23 cellular contexts compared by ENCODE assay signal in genomic region chr15:56715220-56715619, GRCh38. TPM values are rescaled to one million over a fixed set of nuclear protein-coding genes. Genes with fewer than 3 reads are reported as not detected.
DNase-seq lines count a peak whose midpoint lies in the region; ATAC-seq and TF ChIP-seq lines count a peak whose summit lies in the region.
"Had no signal": no experiment of that assay in that cellular context is flagged by ENCODE, and none has a peak within 500 bp of the region (broad histone marks: within the 10 kb centered on the region; RNA-seq: fewer than 3 reads in every experiment).

No MANE protein-coding gene starts in this region.

- no peak for ATAC-seq in WTC11

- TF ChIP-seq POLR2A in transverse colon (IDR thresholded peaks at IDR 0.05), result no peak

- TF ChIP-seq EP300 in transverse colon (IDR thresholded peaks at IDR 0.05; ENCODE audit: low read depth), result no peak

- H3K9me3 ChIP-seq in Karpas-422 (ENCODE audit: low read length), result no peaks in the 10 kb centered on the region
- peaks cover 3% of the 10 kb centered on the region; the same call in 1 of the 2 replicates for H3K9me3 ChIP-seq in SK-N-MC (ENCODE audit: low read depth, low read length)
- H3K9me3 ChIP-seq in transverse colon, result no peaks in the 10 kb centered on the region
- no peaks in the 10 kb centered on the region for H3K9me3 ChIP-seq in endodermal cell (ENCODE audit: control insufficient read depth, low read length)
- H3K9me3 ChIP-seq: BE2C, MG63 had no signal

- H3K27ac ChIP-seq in Karpas-422 (ENCODE audit: low read length), result peak overlapping the region; percentile 79
- peak overlapping the region; percentile 82 for H3K27ac ChIP-seq in SK-N-MC
- H3K27ac ChIP-seq in transverse colon, result no peak overlapping the region
- H3K27ac ChIP-seq in endodermal cell (ENCODE audit: low read depth, low read length), result no peak overlapping the region
- H3K27ac ChIP-seq: GM23248, RWPE1 had no signal

- H3K36me3 ChIP-seq in Karpas-422 (ENCODE audit: insufficient read depth, low read length) (peaks cover 12% of the 10 kb centered on the region; the same call in 1 of the 2 replicates), SK-N-MC (ENCODE audit: insufficient read depth, low read length) (0 out of 2 replicates have a peak, but pooled peaks cover 3% of the 10 kb centered on the region), transverse colon (no peaks in the 10 kb centered on the region), endodermal cell (ENCODE audit: control insufficient read depth, insufficient read depth, low read length) (no peaks in the 10 kb centered on the region)
- H3K36me3 ChIP-seq: BE2C, MG63 had no signal

- H3K27ac Mint-ChIP-seq in endodermal cell (no peak overlapping the region), WTC11 (no peak overlapping the region)
- H3K27ac Mint-ChIP-seq: CD14-positive monocyte; H9; T-helper 1 cell treated with Interleukin-12 subunit alpha and Interleukin-12 subunit beta and Interleukin-4 antibody, amounts not matched to agents 30 μg/mL and 1 μg/mL, for 36 hours had no signal

- peaks cover 35% of the 10 kb centered on the region for H3K4me1 Mint-ChIP-seq in endodermal cell
- peaks cover 24% of the 10 kb centered on the region for H3K4me1 Mint-ChIP-seq in WTC11

- H3K9ac ChIP-seq in Karpas-422 (ENCODE audit: low read length) (no peak overlapping the region), SK-N-MC (ENCODE audit: insufficient read length) (no peak overlapping the region), endodermal cell (ENCODE audit: extremely low read depth, low read length, poor library complexity, severe bottlenecking) (no peak overlapping the region)
- H3K9ac ChIP-seq: GM23248 had no signal

- TF ChIP-seq CTCF in fibroblast of the aortic adventitia (IDR thresholded peaks at IDR 0.05; ENCODE audit: insufficient read depth, low read length) (no peak), transverse colon (IDR thresholded peaks at IDR 0.05) (no peak), endodermal cell (conservative IDR thresholded peaks at IDR 0.05) (no peak), WTC11 (IDR thresholded peaks at IDR 0.05) (no peak)

- no peaks in the 10 kb centered on the region for H3K27me3 ChIP-seq in Karpas-422 (ENCODE audit: low read length)
- H3K27me3 ChIP-seq in transverse colon, result no peaks in the 10 kb centered on the region
- H3K27me3 ChIP-seq in endodermal cell (ENCODE audit: control insufficient read depth, insufficient read depth, low read length, poor library complexity, severe bottlenecking), result no peaks in the 10 kb centered on the region
- H3K27me3 ChIP-seq: BE2C, MG63 had no signal

- H3K4me3 ChIP-seq in Karpas-422 (ENCODE audit: low read length) (peak overlapping the region; percentile 22; the same call in 1 of the 2 replicates), SK-N-MC (no peak overlapping the region; the same call in 1 of the 2 replicates), fibroblast of the aortic adventitia (ENCODE audit: low read depth, low read length) (no peak overlapping the region), transverse colon (no peak overlapping the region), endodermal cell (ENCODE audit: low read length) (no peak overlapping the region)
- H3K4me3 ChIP-seq: GM23248, MG63 had no signal

- H4K20me1 ChIP-seq in Karpas-422 (ENCODE audit: insufficient read depth, low read depth, low read length), result no peaks in the 10 kb centered on the region

- in situ Hi-C loops in transverse colon (cut with MboI; ENCODE audit: low pct_ligation_motif_present in 1 of 4, low pct_unique_long_range_greater_than_20kb in 1 of 4, low sequenced_read_pairs in 3 of 4), result no loop called here

- intact Hi-C loops in transverse colon (cut with DNase I; ENCODE audit: low total_unique reads), result no loop called here

- peak overlapping the region; percentile 49 for H3K4me2 ChIP-seq in Karpas-422 (ENCODE audit: low read depth, low read length, poor library complexity, severe bottlenecking)

- peaks cover 2% of the 10 kb centered on the region for H3K9me3 Mint-ChIP-seq in endodermal cell
- H3K9me3 Mint-ChIP-seq in WTC11, result no peaks in the 10 kb centered on the region
- H3K9me3 Mint-ChIP-seq: CD8-positive, alpha-beta memory T cell; H9 had no signal

- DNase-seq in Karpas-422, result peak; percentile 50
- peak; percentile 51 for DNase-seq in SK-N-MC (ENCODE audit: low read depth, low spot score)
- DNase-seq in fibroblast of the aortic adventitia (ENCODE audit: low read depth), result peak; percentile 41
- DNase-seq in transverse colon, result no peak
- no peak for DNase-seq in hepatic stellate cell (ENCODE audit: low spot score)
- no peak for DNase-seq in endodermal cell
- DNase-seq in WTC11 (ENCODE audit: low spot score), result no peak
- DNase-seq: BE2C; CD8-positive, alpha-beta memory T cell; DMS153; DND-41; GM23248; H9; KBM-7; MG63; NCI-H1694; NCI-H2029 treated with DMSO at 0.1 percent for 48 hours; NCI-H748 treated with DMSO at 0.1 percent for 48 hours; SHP77; SW 1271 had no signal

- H3K36me3 Mint-ChIP-seq in endodermal cell (ENCODE audit: low read depth) (no peaks in the 10 kb centered on the region), WTC11 (no peaks in the 10 kb centered on the region)

- H3K27me3 Mint-ChIP-seq in endodermal cell (ENCODE audit: insufficient read depth) (no peaks in the 10 kb centered on the region), WTC11 (ENCODE audit: low read depth) (no peaks in the 10 kb centered on the region)
- H3K27me3 Mint-ChIP-seq: CD8-positive, alpha-beta memory T cell had no signal

- CTCF ChIA-PET in WTC11 (lab: Charles Lee), result interaction anchor here (1.3 kb wide), 1 partner anchor 22 kb away, joined by 4 read pairs; no protein-coding TSS in a partner anchor

- H3K4me1 ChIP-seq in Karpas-422 (ENCODE audit: low read length) (peaks cover 64% of the 10 kb centered on the region), transverse colon (peaks cover 0 to 18% (median 3%) of the 10 kb centered on the region in 4 donors), endodermal cell (ENCODE audit: control insufficient read depth, insufficient read depth, low read length) (peaks cover 6% of the 10 kb centered on the region)
- H3K4me1 ChIP-seq: BE2C had no signal

- no peak overlapping the region for H2AFZ ChIP-seq in Karpas-422 (ENCODE audit: low read length)
- H2AFZ ChIP-seq: GM23248 had no signal

- no peak overlapping the region for H3K4me3 Mint-ChIP-seq in endodermal cell
- H3K4me3 Mint-ChIP-seq in WTC11, result no peak overlapping the region
- H3K4me3 Mint-ChIP-seq: CD14-positive monocyte; CD8-positive, alpha-beta memory T cell; H9; T-helper 1 cell treated with Interleukin-12 subunit alpha and Interleukin-12 subunit beta and Interleukin-4 antibody, amounts not matched to agents 30 μg/mL and 1 μg/mL, for 36 hours had no signal

- POLR2A ChIA-PET in WTC11 (lab: Charles Lee), result no interaction called here

- peaks cover 93% of the 10 kb centered on the region for H3K79me2 ChIP-seq in Karpas-422 (ENCODE audit: low read length)

- no peaks in the 10 kb centered on the region for H3K9me2 ChIP-seq in Karpas-422 (replicated peaks; ENCODE audit: insufficient read depth, low read length)

TF ChIP-seq in WTC11, 78 proteins besides CTCF, POLR2A, EP300 and RAD21:
- no peak for TF ChIP-seq ZBTB43 (CRISPR knock-in tag; IDR thresholded peaks at IDR 0.05)
- no peak for TF ChIP-seq ATF1 (CRISPR knock-in tag; IDR thresholded peaks at IDR 0.05)
- TF ChIP-seq ZNF423 (CRISPR knock-in tag; IDR thresholded peaks at IDR 0.05), result no peak
- TF ChIP-seq CREM (CRISPR knock-in tag; IDR thresholded peaks at IDR 0.05), result no peak
- TF ChIP-seq TEAD1 (CRISPR knock-in tag; IDR thresholded peaks at IDR 0.05), result no peak
- no peak for TF ChIP-seq ELF4 (CRISPR knock-in tag; IDR thresholded peaks at IDR 0.05; ENCODE audit: low read depth)
- TF ChIP-seq CREB1 (CRISPR knock-in tag; IDR thresholded peaks at IDR 0.05), result no peak
- no peak for TF ChIP-seq TEAD4 (CRISPR knock-in tag; IDR thresholded peaks at IDR 0.05)

RNA-seq across cellular contexts. Expression of gene ZNF280D, which starts 18.1 kb away (rescaled TPM):
- 12.0 and 48.0 TPM in 2 replicates for total RNA-seq in Karpas-422 (2014; rRNA removed; shearing (Covaris generic); ENCODE audit: low replicate concordance)
- total RNA-seq in fibroblast of the aortic adventitia (ENCODE audit: low replicate concordance) (30.9 and 55.3 TPM in 2 replicates), transverse colon (10 to 100 TPM; 22.4 to 79.2 (median 43.3) TPM), endodermal cell (10 to 100 TPM; 22.0 to 35.1 TPM), WTC11 (2021) (20.9 to 25.7 TPM (median 23.0 TPM) in 3 replicates)
- 13.9 TPM for polyA plus RNA-seq in endodermal cell (2013, experiment 1 of 2)
- polyA plus RNA-seq in endodermal cell (2013, experiment 2 of 2), result 17.1 TPM

Comparison
In these comparisons a context has a peak if more than half of its experiments do, and no peak if none do; other contexts are left out.
1. DNase-seq: peak in Karpas-422 (single experiment), SK-N-MC (single experiment) and fibroblast of the aortic adventitia (single experiment); none in transverse colon (single experiment), hepatic stellate cell (single experiment), endodermal cell (single experiment) and WTC11 (single experiment).
2. H3K27ac ChIP-seq: peak in Karpas-422 (single experiment) and SK-N-MC (single experiment); none in transverse colon (0 of 4) and endodermal cell (single experiment).